ENCODE assay signal across 3 cellular contexts in genomic region chr7:150516956-150517355, GRCh38.
TF ChIP-seq lines count a peak whose summit lies in the region.

No MANE protein-coding gene starts in this region.

TF ChIP-seq in liver, 16 proteins besides CTCF, POLR2A, EP300 and RAD21:
- no peak for TF ChIP-seq HNF4A (conservative IDR thresholded peaks at IDR 0.05)
- no peak for TF ChIP-seq NR2F2 (IDR thresholded peaks at IDR 0.05)
- no peak for TF ChIP-seq SP1 (IDR thresholded peaks at IDR 0.05)
- no peak for TF ChIP-seq ZBTB33 (IDR thresholded peaks at IDR 0.05)
- no peak for TF ChIP-seq ATF3 (IDR thresholded peaks at IDR 0.05)
- no peak for TF ChIP-seq MAX (IDR thresholded peaks at IDR 0.05)
- no peak for TF ChIP-seq GABPA (IDR thresholded peaks at IDR 0.05 in 1 of 2, conservative IDR thresholded peaks at IDR 0.05 in 1 of 2)
- no peak for TF ChIP-seq FOXA2 (IDR thresholded peaks at IDR 0.05)
- TF ChIP-seq HNF4G (IDR thresholded peaks at IDR 0.05) = no peak
- TF ChIP-seq RXRA (IDR thresholded peaks at IDR 0.05) = no peak
- TF ChIP-seq REST (IDR thresholded peaks at IDR 0.05) = no peak
- TF ChIP-seq JUND (IDR thresholded peaks at IDR 0.05) = no peak
- no peak for TF ChIP-seq TAF1 (conservative IDR thresholded peaks at IDR 0.05)
- no peak for TF ChIP-seq FOXA1 (IDR thresholded peaks at IDR 0.05)
- no peak for TF ChIP-seq YY1 (IDR thresholded peaks at IDR 0.05)

TF ChIP-seq in HepG2, 621 proteins besides CTCF, POLR2A, EP300 and RAD21 (continues in another document):
- TF ChIP-seq ZNF530 (CRISPR knock-in tag; IDR thresholded peaks at IDR 0.05; ENCODE audit: low read depth) (no peak), KIAA2018 (CRISPR knock-in tag; IDR thresholded peaks at IDR 0.05; ENCODE audit: borderline replicate concordance) (no peak), KMT2A (CRISPR knock-in tag; IDR thresholded peaks at IDR 0.05) (no peak), ZNF501 (CRISPR knock-in tag; IDR thresholded peaks at IDR 0.05) (no peak), KLF9 (CRISPR knock-in tag; IDR thresholded peaks at IDR 0.05; ENCODE audit: low read depth) (no peak), ARNTL (CRISPR knock-in tag; IDR thresholded peaks at IDR 0.05) (no peak), CREB1 (IDR thresholded peaks at IDR 0.05) (no peak), CREB1 (CRISPR knock-in tag; IDR thresholded peaks at IDR 0.05) (no peak), ZNF382 (CRISPR knock-in tag; IDR thresholded peaks at IDR 0.05; ENCODE audit: borderline replicate concordance) (no peak), ZNF557 (CRISPR knock-in tag; IDR thresholded peaks at IDR 0.05) (no peak), MAFF (IDR thresholded peaks at IDR 0.05; ENCODE audit: low read depth, low read length) (no peak), ZNF569 (CRISPR knock-in tag; IDR thresholded peaks at IDR 0.05; ENCODE audit: borderline replicate concordance) (no peak), DMAP1 (CRISPR knock-in tag; IDR thresholded peaks at IDR 0.05) (no peak), ZFP62 (CRISPR knock-in tag; IDR thresholded peaks at IDR 0.05) (no peak), NR0B2 (CRISPR knock-in tag; IDR thresholded peaks at IDR 0.05) (no peak), HNRNPH1 (optimal IDR thresholded peaks at IDR 0.05; ENCODE audit: low read depth, low read length) (no peak), ZNF781 (CRISPR knock-in tag; IDR thresholded peaks at IDR 0.05; ENCODE audit: borderline replicate concordance, not compliant biosample characterization) (no peak), ZNF143 (CRISPR knock-in tag; IDR thresholded peaks at IDR 0.05) (no peak), ZNF773 (CRISPR knock-in tag; IDR thresholded peaks at IDR 0.05; ENCODE audit: borderline replicate concordance) (no peak)

TF ChIP-seq in GM12878, 131 proteins besides CTCF, POLR2A, EP300 and RAD21:
- no peak for TF ChIP-seq RELA (IDR thresholded peaks at IDR 0.05; ENCODE audit: borderline replicate concordance, partially characterized antibody)
- TF ChIP-seq MAX (IDR thresholded peaks at IDR 0.05; ENCODE audit: low read depth, low read length) = no peak
- no peak for TF ChIP-seq MEF2B (IDR thresholded peaks at IDR 0.05; ENCODE audit: partially characterized antibody, poor library complexity, severe bottlenecking)
- no peak for TF ChIP-seq MTA2 (IDR thresholded peaks at IDR 0.05; ENCODE audit: low read depth)
- no peak for TF ChIP-seq NKRF (conservative IDR thresholded peaks at IDR 0.05)
- no peak for TF ChIP-seq IKZF1 (conservative IDR thresholded peaks at IDR 0.05)
- no peak for TF ChIP-seq BHLHE40 (IDR thresholded peaks at IDR 0.05; ENCODE audit: borderline replicate concordance in 1 of 2, low read depth in 2 of 2, low read length in 1 of 2)
- no peak for TF ChIP-seq E2F8 (IDR thresholded peaks at IDR 0.05; ENCODE audit: low read depth, partially characterized antibody)
- TF ChIP-seq RELB (IDR thresholded peaks at IDR 0.05; ENCODE audit: low read depth) = no peak
- TF ChIP-seq TARDBP (IDR thresholded peaks at IDR 0.05; ENCODE audit: borderline replicate concordance) = no peak
- no peak for TF ChIP-seq ZSCAN29 (IDR thresholded peaks at IDR 0.05)
- no peak for TF ChIP-seq NFXL1 (IDR thresholded peaks at IDR 0.05; ENCODE audit: borderline replicate concordance)
- TF ChIP-seq RBBP5 (conservative IDR thresholded peaks at IDR 0.05) = no peak
- TF ChIP-seq POU2F2 (IDR thresholded peaks at IDR 0.05; ENCODE audit: borderline replicate concordance, low read depth, low read length) = no peak
- TF ChIP-seq USF1 (IDR thresholded peaks at IDR 0.05; ENCODE audit: borderline replicate concordance, extremely low read length, insufficient read depth, low read depth, low read length) = no peak
- TF ChIP-seq CBX5 (IDR thresholded peaks at IDR 0.05; ENCODE audit: low read depth) = no peak
- TF ChIP-seq MEF2A (IDR thresholded peaks at IDR 0.05; ENCODE audit: insufficient read depth, low read depth, low read length) = no peak
- no peak for TF ChIP-seq ZNF687 (IDR thresholded peaks at IDR 0.05)
- TF ChIP-seq MTA3 (IDR thresholded peaks at IDR 0.05; ENCODE audit: borderline replicate concordance, low read length) = no peak
- no peak for TF ChIP-seq BCL11A (IDR thresholded peaks at IDR 0.05; ENCODE audit: low read depth, low read length)
